In the genomic region with DNA sequence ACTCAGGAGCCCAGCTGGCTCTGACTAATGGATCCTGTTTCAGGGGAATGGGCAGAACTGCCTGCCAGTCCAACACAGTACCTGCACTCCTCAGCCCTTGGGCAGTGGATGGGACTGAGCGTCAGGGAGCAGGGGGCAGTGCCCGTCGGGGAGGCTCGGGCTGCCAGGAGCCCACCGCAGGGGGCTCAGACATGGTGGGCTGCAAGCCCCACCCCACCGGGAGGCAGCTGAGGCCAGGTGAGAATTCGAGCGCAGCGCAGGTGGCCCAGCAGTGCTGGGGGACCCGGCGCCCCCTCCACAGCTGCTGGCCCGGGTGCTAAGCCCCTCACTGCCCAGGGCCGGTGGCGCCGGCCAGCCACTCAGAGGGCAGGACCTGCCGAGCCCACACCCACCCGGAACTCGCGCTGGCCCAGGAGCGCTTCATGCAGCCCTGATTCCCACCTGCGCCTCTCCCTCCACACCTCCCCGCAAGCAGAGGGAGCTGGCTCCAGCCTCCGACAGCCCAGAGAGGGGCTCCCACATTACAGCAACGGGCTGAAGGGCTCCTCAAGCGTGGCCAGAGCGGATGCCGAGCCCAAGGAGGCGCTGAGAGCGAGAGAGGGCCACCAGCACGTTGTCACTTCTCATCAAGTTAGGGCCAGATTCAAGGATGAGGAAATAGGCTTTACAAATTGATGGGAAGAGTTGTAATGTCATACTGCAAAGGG, we compare ENCODE assay signal across 24 cellular contexts.
"Had no signal": no experiment of that assay in that cellular context is flagged by ENCODE, and none has a peak within 500 bp of the region (broad histone marks: within the 10 kb centered on the region; RNA-seq: fewer than 3 reads in every experiment).

No MANE protein-coding gene starts in this region.

- H3K9me3 ChIP-seq: MG63, SJSA1 had no signal

- H3K4me3 ChIP-seq: MG63, SJSA1, SK-N-MC had no signal

- H3K27ac ChIP-seq: SJSA1, SK-N-MC had no signal

- H3K4me1 ChIP-seq: SJSA1 had no signal

- DNase-seq: IMR-90, Karpas-422, KG1, MG63, NCI-H1092, NCI-H1105 treated with DMSO at 0.1 percent for 48 hours, NCI-H1417 treated with DMSO at 0.1 percent for 48 hours, NCI-H146, NCI-H1694 treated with DMSO at 0.1 percent for 48 hours, NCI-H2029, NCI-H2081 treated with DMSO at 0.1 percent for 48 hours, NCI-H2171, NCI-H226, NCI-H446, NCI-H510A, NCI-H524 treated with DMSO at 0.1 percent for 48 hours, NCI-H69, NCI-H774, Right ventricle myocardium superior, RPMI8226, SIG-M5 had no signal

- H3K36me3 ChIP-seq: MG63, SJSA1 had no signal

- ATAC-seq: HepG2 had no signal

- H3K27me3 ChIP-seq: MG63, SJSA1 had no signal
